ENCODE assay signal across 12 cellular contexts in the genomic region with DNA sequence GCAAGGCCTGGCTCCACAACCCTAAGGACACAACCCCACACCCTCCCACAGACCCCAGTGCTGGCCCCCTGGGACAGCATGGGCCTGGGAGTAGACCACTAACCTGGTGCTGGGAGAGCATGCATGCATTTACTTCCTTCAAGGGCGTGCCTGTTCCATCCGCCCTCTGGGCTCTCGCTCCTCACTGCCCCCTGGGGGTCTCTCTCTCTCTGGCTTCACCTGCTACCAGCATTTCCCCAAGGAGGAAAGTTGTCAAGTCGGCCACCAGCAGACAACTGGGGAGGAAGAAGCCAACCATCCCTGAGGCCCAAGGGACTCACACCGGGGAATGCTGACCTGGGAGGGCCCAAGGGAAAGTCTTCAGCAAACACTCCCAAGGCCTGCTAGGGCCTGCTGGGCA. TPM values are rescaled to one million over a fixed set of nuclear protein-coding genes. Genes with fewer than 3 reads are reported as not detected.
DNase-seq lines count a peak whose midpoint lies in the region; ATAC-seq and TF ChIP-seq lines count a peak whose summit lies in the region.
"Had no signal": no experiment of that assay in that cellular context is flagged by ENCODE, and none has a peak within 500 bp of the region (broad histone marks: within the 10 kb centered on the region; RNA-seq: fewer than 3 reads in every experiment).

No MANE protein-coding gene starts in this region.

- H3K4me1 ChIP-seq in MM.1S (ENCODE audit: low read length) (peaks cover 8% of the 10 kb centered on the region), right atrium auricular region (peaks cover 0 to 12% of the 10 kb centered on the region in 2 donors)

- no peaks in the 10 kb centered on the region for H3K27me3 ChIP-seq in MM.1S (replicated peaks; ENCODE audit: insufficient read depth, low read length)
- H3K27me3 ChIP-seq in right atrium auricular region: no peaks in the 10 kb centered on the region

- H2AFZ ChIP-seq in MM.1S (ENCODE audit: low read length): no peak overlapping the region

- H3F3A ChIP-seq in MM.1S (ENCODE audit: insufficient read depth, low read length): peaks cover 8% of the 10 kb centered on the region

- no peaks in the 10 kb centered on the region for H3K27me3 Mint-ChIP-seq in neural crest cell (ENCODE audit: low read depth)
- no peaks in the 10 kb centered on the region for H3K27me3 Mint-ChIP-seq in activated CD8-positive, alpha-beta T cell treated with anti-CD3 and anti-CD28 coated beads for 36 hours

- peaks cover 95% of the 10 kb centered on the region for H3K79me2 ChIP-seq in MM.1S (ENCODE audit: low read length)

- H4K20me1 ChIP-seq in MM.1S (ENCODE audit: insufficient read depth, low read length): no peaks in the 10 kb centered on the region

- no peak overlapping the region for H3K4me2 ChIP-seq in MM.1S (ENCODE audit: low read depth, low read length)

- peaks cover 3% of the 10 kb centered on the region; the same call in 1 of the 2 replicates for H3K36me3 ChIP-seq in MM.1S (replicated peaks; ENCODE audit: insufficient read depth, low read length)
- no peaks in the 10 kb centered on the region for H3K36me3 ChIP-seq in right atrium auricular region

- TF ChIP-seq CTCF in GM12864 (IDR thresholded peaks at IDR 0.05; ENCODE audit: low read depth, low read length, missing control alignments) (peak; percentile 45), MM.1S (IDR thresholded peaks at IDR 0.05; ENCODE audit: low read length) (peak; percentile 18; the same call in 1 of the 2 replicates), cardiac fibroblast (IDR thresholded peaks at IDR 0.05; ENCODE audit: low read depth, low read length) (peak; percentile 24), neural crest cell (conservative IDR thresholded peaks at IDR 0.05) (peak; percentile 49), right atrium auricular region (IDR thresholded peaks at IDR 0.05) (no peak)
- no peak for TF ChIP-seq CTCF in activated CD8-positive, alpha-beta T cell treated with anti-CD3 and anti-CD28 coated beads for 36 hours (IDR thresholded peaks at IDR 0.05)

- H3K4me3 ChIP-seq in GM12864 (ENCODE audit: low read depth, low read length): no peak overlapping the region
- no peak overlapping the region for H3K4me3 ChIP-seq in MM.1S (ENCODE audit: low read length)
- no peak overlapping the region for H3K4me3 ChIP-seq in cardiac fibroblast (replicated peaks in 1 of 2; ENCODE audit: low read depth in 2 of 2, low read length in 2 of 2)
- no peak overlapping the region for H3K4me3 ChIP-seq in right atrium auricular region
- H3K4me3 ChIP-seq: lung had no signal

- no peak overlapping the region for H3K27ac ChIP-seq in MM.1S (ENCODE audit: low read length)
- H3K27ac ChIP-seq in right atrium auricular region: no peak overlapping the region

- ATAC-seq in activated CD8-positive, alpha-beta T cell treated with anti-CD3 and anti-CD28 coated beads for 36 hours: no peak
- no peak for ATAC-seq in HG03045 (IDR thresholded peaks at IDR 0.05; ENCODE audit: unreplicated experiment)
- ATAC-seq: right cardiac atrium had no signal

- H3K9ac ChIP-seq in MM.1S (ENCODE audit: low read length): no peak overlapping the region

- POLR2A ChIA-PET in activated CD8-positive, alpha-beta T cell treated with anti-CD3 and anti-CD28 coated beads for 36 hours (lab: Charles Lee): interaction anchor here (0.6 kb wide), 1 partner anchor 1060 kb away, joined by 3 read pairs; no protein-coding TSS in a partner anchor

- H3K9me3 ChIP-seq in MM.1S (replicated peaks; ENCODE audit: insufficient read depth, low read length) (no peaks in the 10 kb centered on the region), right atrium auricular region (no peaks in the 10 kb centered on the region)

- peaks cover 52% of the 10 kb centered on the region for H3K4me1 Mint-ChIP-seq in neural crest cell
- peaks cover 24% of the 10 kb centered on the region for H3K4me1 Mint-ChIP-seq in activated CD8-positive, alpha-beta T cell treated with anti-CD3 and anti-CD28 coated beads for 36 hours (ENCODE audit: low read depth)

- CTCF ChIA-PET in activated CD8-positive, alpha-beta T cell treated with anti-CD3 and anti-CD28 coated beads for 36 hours (lab: Charles Lee): no interaction called here

- intact Hi-C loops in activated CD8-positive, alpha-beta T cell treated with anti-CD3 and anti-CD28 coated beads for 36 hours (cut with micrococcal nuclease): no loop called here

- H3K27ac Mint-ChIP-seq in neural crest cell (ENCODE audit: unreplicated experiment): no peak overlapping the region
- H3K27ac Mint-ChIP-seq in activated CD8-positive, alpha-beta T cell treated with anti-CD3 and anti-CD28 coated beads for 36 hours: no peak overlapping the region

- H3K9me2 ChIP-seq in MM.1S (replicated peaks; ENCODE audit: insufficient read depth, low read length): no peaks in the 10 kb centered on the region

- H3K9me3 Mint-ChIP-seq in neural crest cell: no peaks in the 10 kb centered on the region
- H3K9me3 Mint-ChIP-seq in activated CD8-positive, alpha-beta T cell treated with anti-CD3 and anti-CD28 coated beads for 36 hours: no peaks in the 10 kb centered on the region

- H3K4me3 Mint-ChIP-seq in neural crest cell: peak overlapping the region; percentile 44
- H3K4me3 Mint-ChIP-seq in activated CD8-positive, alpha-beta T cell treated with anti-CD3 and anti-CD28 coated beads for 36 hours: no peak overlapping the region

- peaks cover 4% of the 10 kb centered on the region for H3K36me3 Mint-ChIP-seq in neural crest cell (ENCODE audit: low read depth)
- peaks cover 59% of the 10 kb centered on the region for H3K36me3 Mint-ChIP-seq in activated CD8-positive, alpha-beta T cell treated with anti-CD3 and anti-CD28 coated beads for 36 hours (ENCODE audit: low read depth)

- DNase-seq in GM12864 (ENCODE audit: low read depth): no peak
- no peak for DNase-seq in MM.1S
- no peak for DNase-seq in cardiac fibroblast (ENCODE audit: low read depth in 2 of 2)
- peak; percentile 48 for DNase-seq in neural crest cell (ENCODE audit: low read depth, low spot score)
- DNase-seq in activated CD8-positive, alpha-beta T cell treated with anti-CD3 and anti-CD28 coated beads for 36 hours: no peak
- no peak for DNase-seq in right atrium auricular region (ENCODE audit: low spot score)
- DNase-seq: foreskin melanocyte, IMR-90, NCI-H510A had no signal

RNA-seq across cellular contexts. Expression of gene LRP8, which starts 6.5 kb away (rescaled TPM):
- total RNA-seq in neural crest cell (49.7 and 59.5 TPM in 2 replicates), right atrium auricular region (1 to 10 TPM; 2.2 to 3.6 TPM)
- 10 to 100 TPM; 39.9 to 41.6 TPM for total RNA-seq in activated CD8-positive, alpha-beta T cell treated with anti-CD3 and anti-CD28 coated beads for 36 hours

Comparison
In these comparisons a context has a peak if more than half of its experiments do, and no peak if none do; other contexts are left out.
1. CTCF ChIP-seq: peak in GM12864 (single experiment), MM.1S (single experiment), cardiac fibroblast (single experiment) and neural crest cell (single experiment); none in activated CD8-positive, alpha-beta T cell treated with anti-CD3 and anti-CD28 coated beads for 36 hours (single experiment) and right atrium auricular region (0 of 2).
2. RNA of gene LRP8, which starts 6.5 kb away (total RNA-seq): 49.7 to 59.5 TPM in neural crest cell and 39.9 to 41.6 TPM in activated CD8-positive, alpha-beta T cell treated with anti-CD3 and anti-CD28 coated beads for 36 hours; 2.2 to 3.6 TPM in right atrium auricular region; every median in the first group is over 4 times any median in the second.